Comparison of ENCODE assay signal across 12 cellular contexts in the genomic region with DNA sequence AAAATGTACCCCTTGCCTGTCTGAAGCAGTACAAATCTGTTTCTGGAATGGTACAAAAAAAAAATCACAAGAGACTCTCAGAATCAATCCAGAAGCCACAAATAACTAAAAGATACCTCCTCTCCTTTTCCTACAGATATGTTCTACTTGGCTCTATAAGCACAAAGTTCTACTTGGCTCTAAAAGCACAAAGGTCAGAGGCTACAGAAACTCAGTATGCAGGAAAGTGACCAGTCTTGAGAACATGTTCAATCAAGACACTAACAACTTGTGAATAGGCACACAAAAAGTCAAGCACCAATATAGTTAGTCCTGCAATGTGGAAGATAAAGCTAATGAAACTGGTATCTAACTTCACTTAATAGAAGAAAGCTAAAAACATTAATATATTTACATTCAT. TPM values are rescaled to one million over a fixed set of nuclear protein-coding genes. Genes with fewer than 3 reads are reported as not detected.
DNase-seq lines count a peak whose midpoint lies in the region; ATAC-seq, FAIRE-seq and TF ChIP-seq lines count a peak whose summit lies in the region.
"Had no signal": no experiment of that assay in that cellular context is flagged by ENCODE, and none has a peak within 500 bp of the region (broad histone marks: within the 10 kb centered on the region; RNA-seq: fewer than 3 reads in every experiment).

No MANE protein-coding gene starts in this region.

- TF ChIP-seq POLR2A in endothelial cell of umbilical vein (IDR thresholded peaks at IDR 0.05; ENCODE audit: low read depth, low read length) = no peak

- H3K9me3 ChIP-seq in endothelial cell of umbilical vein (replicated peaks; ENCODE audit: control insufficient read depth, insufficient read depth, low read length) = no peaks in the 10 kb centered on the region
- no peaks in the 10 kb centered on the region for H3K9me3 ChIP-seq in skeletal muscle satellite cell (replicated peaks; ENCODE audit: low read length)
- no peaks in the 10 kb centered on the region; the same call in 1 of the 2 replicates for H3K9me3 ChIP-seq in Karpas-422 (ENCODE audit: low read length)
- H3K9me3 ChIP-seq: prostate gland had no signal

- FAIRE-seq in endothelial cell of umbilical vein (lab: Jason Lieb, UNC) = no peak
- FAIRE-seq: G401.6 had no signal

- H3K4me3 Mint-ChIP-seq in activated CD8-positive, alpha-beta T cell treated with anti-CD3 and anti-CD28 coated beads for 36 hours = no peak overlapping the region

- H3K36me3 Mint-ChIP-seq in activated CD8-positive, alpha-beta T cell treated with anti-CD3 and anti-CD28 coated beads for 36 hours (ENCODE audit: low read depth) = peaks cover 26% of the 10 kb centered on the region

- peaks cover 4% of the 10 kb centered on the region for H3K9me1 ChIP-seq in endothelial cell of umbilical vein (replicated peaks; ENCODE audit: control insufficient read depth, extremely low read depth, insufficient read depth, low read length)

- H3K27me3 ChIP-seq in endothelial cell of umbilical vein (ENCODE audit: control insufficient read depth in 2 of 2, insufficient read depth in 2 of 2, low read length in 2 of 2) = no peaks in the 10 kb centered on the region
- H3K27me3 ChIP-seq in skeletal muscle satellite cell (ENCODE audit: control insufficient read depth, insufficient read depth, low read length) = no peaks in the 10 kb centered on the region
- H3K27me3 ChIP-seq in Karpas-422 (ENCODE audit: low read length) = no peaks in the 10 kb centered on the region

- H4K20me1 ChIP-seq in endothelial cell of umbilical vein (replicated peaks; ENCODE audit: control insufficient read depth, extremely low read depth, insufficient read depth, low read length) = peaks cover 4% of the 10 kb centered on the region
- H4K20me1 ChIP-seq in Karpas-422 (ENCODE audit: insufficient read depth, low read depth, low read length) = no peaks in the 10 kb centered on the region

- peak overlapping the region; percentile 3 for H3K27ac ChIP-seq in endothelial cell of umbilical vein (ENCODE audit: insufficient read depth, low read depth, low read length)
- no peak overlapping the region for H3K27ac ChIP-seq in Karpas-422 (ENCODE audit: low read length)
- H3K27ac ChIP-seq: prostate gland had no signal

- H3K79me2 ChIP-seq in endothelial cell of umbilical vein (ENCODE audit: control insufficient read depth, insufficient read depth, low read length) (peaks cover 93% of the 10 kb centered on the region), Karpas-422 (ENCODE audit: low read length) (peaks cover 86% of the 10 kb centered on the region)

- intact Hi-C loops in endothelial cell of umbilical vein (cut with micrococcal nuclease) = no loop called here
- intact Hi-C loops in activated CD8-positive, alpha-beta T cell treated with anti-CD3 and anti-CD28 coated beads for 36 hours (cut with micrococcal nuclease) = no loop called here

- H2AFZ ChIP-seq in endothelial cell of umbilical vein (ENCODE audit: low read depth, low read length) (no peak overlapping the region), Karpas-422 (ENCODE audit: low read length) (no peak overlapping the region)

- BruUV-seq in endothelial cell of umbilical vein (replicated peaks; lab: Mats Ljungman, UMichigan) = no TSS peak

- ATAC-seq in GM21447 (IDR thresholded peaks at IDR 0.05; ENCODE audit: unreplicated experiment) = peak; percentile 32
- peak; percentile 41 for ATAC-seq in HG03432 (IDR thresholded peaks at IDR 0.05; ENCODE audit: unreplicated experiment)
- ATAC-seq in activated CD8-positive, alpha-beta T cell treated with anti-CD3 and anti-CD28 coated beads for 36 hours = no peak
- no peak for ATAC-seq in HG03521 (IDR thresholded peaks at IDR 0.05; ENCODE audit: unreplicated experiment)

- POLR2A ChIA-PET in endothelial cell of umbilical vein (lab: Charles Lee) = no interaction called here
- POLR2A ChIA-PET in activated CD8-positive, alpha-beta T cell treated with anti-CD3 and anti-CD28 coated beads for 36 hours (lab: Charles Lee) = interaction anchor here (0.6 kb wide), 1 partner anchor 9 kb away, joined by 3 read pairs; no protein-coding TSS in a partner anchor

- H3K4me1 Mint-ChIP-seq in activated CD8-positive, alpha-beta T cell treated with anti-CD3 and anti-CD28 coated beads for 36 hours (ENCODE audit: low read depth) = peaks cover 23% of the 10 kb centered on the region

- no peak overlapping the region for H3K4me3 ChIP-seq in endothelial cell of umbilical vein (replicated peaks in 1 of 3; ENCODE audit: insufficient read depth in 1 of 3, low read depth in 1 of 3, low read length in 3 of 3)
- peak overlapping the region; percentile 49 for H3K4me3 ChIP-seq in skeletal muscle satellite cell (ENCODE audit: low read length)
- no peak overlapping the region for H3K4me3 ChIP-seq in Karpas-422 (ENCODE audit: low read length)
- H3K4me3 ChIP-seq: prostate gland had no signal

- TF ChIP-seq CTCF in endothelial cell of umbilical vein (IDR thresholded peaks at IDR 0.05; ENCODE audit: extremely low read depth in 1 of 2, insufficient read depth in 1 of 2, low read depth in 1 of 2, low read length in 2 of 2) = no peak
- TF ChIP-seq CTCF in activated CD8-positive, alpha-beta T cell treated with anti-CD3 and anti-CD28 coated beads for 36 hours (IDR thresholded peaks at IDR 0.05) = no peak

- H3K9ac ChIP-seq in endothelial cell of umbilical vein (replicated peaks; ENCODE audit: extremely low read depth, insufficient read depth, low read length) (no peak overlapping the region), skeletal muscle satellite cell (ENCODE audit: low read depth, low read length) (peak overlapping the region; percentile 28), Karpas-422 (ENCODE audit: low read length) (no peak overlapping the region)

- no peaks in the 10 kb centered on the region for H3K9me2 ChIP-seq in Karpas-422 (replicated peaks; ENCODE audit: insufficient read depth, low read length)

- H3K36me3 ChIP-seq in endothelial cell of umbilical vein (ENCODE audit: control insufficient read depth in 2 of 2, extremely low read depth in 1 of 2, insufficient read depth in 2 of 2, low read length in 2 of 2) (peaks cover 0 to 7% of the 10 kb centered on the region in 2 experiments), skeletal muscle satellite cell (ENCODE audit: insufficient read depth, low read length) (peaks cover 21% of the 10 kb centered on the region), Karpas-422 (ENCODE audit: insufficient read depth, low read length) (peaks cover 17% of the 10 kb centered on the region)
- H3K36me3 ChIP-seq: prostate gland had no signal

- dilution Hi-C loops in endothelial cell of umbilical vein (cut with MboI; ENCODE audit: extremely low pct_ligation_motif_present, low sequenced_read_pairs) = no loop called here

- H3K9me3 Mint-ChIP-seq in activated CD8-positive, alpha-beta T cell treated with anti-CD3 and anti-CD28 coated beads for 36 hours = peaks cover 15% of the 10 kb centered on the region

- no peak overlapping the region for H3K27ac Mint-ChIP-seq in activated CD8-positive, alpha-beta T cell treated with anti-CD3 and anti-CD28 coated beads for 36 hours

- DNase-seq in endothelial cell of umbilical vein (ENCODE audit: low read depth, low spot score) (peak; percentile 58), SKM-1 (lab: John Stamatoyannopoulos, UW; ENCODE audit: unreplicated experiment) (no peak), Karpas-422 (no peak)
- DNase-seq in activated CD8-positive, alpha-beta T cell treated with anti-CD3 and anti-CD28 coated beads for 36 hours = no peak
- DNase-seq: activated naive CD4-positive, alpha-beta T cell; NCI-H1436 had no signal

- H3K4me1 ChIP-seq in endothelial cell of umbilical vein (ENCODE audit: control insufficient read depth, extremely low read depth, insufficient read depth, low read length) = peaks cover 20% of the 10 kb centered on the region
- H3K4me1 ChIP-seq in skeletal muscle satellite cell (ENCODE audit: control insufficient read depth, insufficient read depth, low read length) = peaks cover 21% of the 10 kb centered on the region
- peaks cover 11% of the 10 kb centered on the region; the same call in 1 of the 2 replicates for H3K4me1 ChIP-seq in Karpas-422 (ENCODE audit: low read length)
- H3K4me1 ChIP-seq: prostate gland had no signal

- CTCF ChIA-PET in endothelial cell of umbilical vein (lab: Charles Lee) = interaction anchor here (1.2 to 2.9 kb wide), 5 partner anchors 17 to 113 kb away, joined by 3 to 19 read pairs (median 7); partner anchors contain the start of gene RAB31
- CTCF ChIA-PET in activated CD8-positive, alpha-beta T cell treated with anti-CD3 and anti-CD28 coated beads for 36 hours (lab: Charles Lee) = no interaction called here

- H3K4me2 ChIP-seq in endothelial cell of umbilical vein (ENCODE audit: insufficient read depth, low read length) (no peak overlapping the region), skeletal muscle satellite cell (ENCODE audit: low read length) (peak overlapping the region; percentile 77), Karpas-422 (ENCODE audit: low read depth, low read length, poor library complexity, severe bottlenecking) (no peak overlapping the region)

- no peaks in the 10 kb centered on the region for H3K27me3 Mint-ChIP-seq in activated CD8-positive, alpha-beta T cell treated with anti-CD3 and anti-CD28 coated beads for 36 hours

TF ChIP-seq in endothelial cell of umbilical vein, 7 proteins besides CTCF, POLR2A, EP300 and RAD21 (continues in another document):
- TF ChIP-seq, protein P1, sequence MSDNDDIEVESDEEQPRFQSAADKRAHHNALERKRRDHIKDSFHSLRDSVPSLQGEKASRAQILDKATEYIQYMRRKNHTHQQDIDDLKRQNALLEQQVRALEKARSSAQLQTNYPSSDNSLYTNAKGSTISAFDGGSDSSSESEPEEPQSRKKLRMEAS (IDR thresholded peaks at IDR 0.05; ENCODE audit: insufficient read depth, insufficient read length) = no peak
- TF ChIP-seq FOS (IDR thresholded peaks at IDR 0.05; ENCODE audit: borderline replicate concordance, insufficient read depth, low read length) (no peak), GATA2 (IDR thresholded peaks at IDR 0.05; ENCODE audit: insufficient read depth, insufficient read length, low read depth, low read length) (no peak), JUN (IDR thresholded peaks at IDR 0.05; ENCODE audit: borderline replicate concordance, insufficient read depth, insufficient read length, low read depth) (no peak)

RNA-seq across cellular contexts. Expression of gene PPP4R1, which starts 19.2 kb away (rescaled TPM):
- total RNA-seq in endothelial cell of umbilical vein = 152 and 168 TPM in 2 replicates
- polyA plus RNA-seq in endothelial cell of umbilical vein = 121 and 138 TPM in 2 replicates
- polyA plus RNA-seq in endothelial cell of umbilical vein (2011; cell fraction: cytosol; rRNA removed) = 114 and 133 TPM in 2 replicates
- polyA plus RNA-seq in endothelial cell of umbilical vein (2011; cell fraction: nucleus; rRNA removed) = 274 and 307 TPM in 2 replicates
- polyA plus RNA-seq in endothelial cell of umbilical vein (2012) = 89.0 and 107 TPM in 2 replicates
- polyA minus RNA-seq in endothelial cell of umbilical vein = 251 and 272 TPM in 2 replicates
- 44.9 TPM for polyA minus RNA-seq in endothelial cell of umbilical vein (2011; cell fraction: cytosol; rRNA and poly(A)+ RNA removed)
- polyA minus RNA-seq in endothelial cell of umbilical vein (2011; cell fraction: nucleus; rRNA and poly(A)+ RNA removed) = 138 and 202 TPM in 2 replicates
- 58.3 and 65.5 TPM in 2 replicates for total RNA-seq in skeletal muscle satellite cell (2012; rRNA removed)
- 10 to 100 TPM; 31.4 to 31.7 TPM for total RNA-seq in activated CD8-positive, alpha-beta T cell treated with anti-CD3 and anti-CD28 coated beads for 36 hours
- 28.7 and 52.7 TPM in 2 replicates for total RNA-seq in Karpas-422 (2014; rRNA removed; shearing (Covaris generic); ENCODE audit: low replicate concordance)

Comparison
In these comparisons a context has a peak if more than half of its experiments do, and no peak if none do; other contexts are left out.
1. ATAC-seq: peak in GM21447 (single experiment) and HG03432 (single experiment); none in activated CD8-positive, alpha-beta T cell treated with anti-CD3 and anti-CD28 coated beads for 36 hours (single experiment) and HG03521 (single experiment).